ENCODE assay signal across 15 cellular contexts in the genomic region with DNA sequence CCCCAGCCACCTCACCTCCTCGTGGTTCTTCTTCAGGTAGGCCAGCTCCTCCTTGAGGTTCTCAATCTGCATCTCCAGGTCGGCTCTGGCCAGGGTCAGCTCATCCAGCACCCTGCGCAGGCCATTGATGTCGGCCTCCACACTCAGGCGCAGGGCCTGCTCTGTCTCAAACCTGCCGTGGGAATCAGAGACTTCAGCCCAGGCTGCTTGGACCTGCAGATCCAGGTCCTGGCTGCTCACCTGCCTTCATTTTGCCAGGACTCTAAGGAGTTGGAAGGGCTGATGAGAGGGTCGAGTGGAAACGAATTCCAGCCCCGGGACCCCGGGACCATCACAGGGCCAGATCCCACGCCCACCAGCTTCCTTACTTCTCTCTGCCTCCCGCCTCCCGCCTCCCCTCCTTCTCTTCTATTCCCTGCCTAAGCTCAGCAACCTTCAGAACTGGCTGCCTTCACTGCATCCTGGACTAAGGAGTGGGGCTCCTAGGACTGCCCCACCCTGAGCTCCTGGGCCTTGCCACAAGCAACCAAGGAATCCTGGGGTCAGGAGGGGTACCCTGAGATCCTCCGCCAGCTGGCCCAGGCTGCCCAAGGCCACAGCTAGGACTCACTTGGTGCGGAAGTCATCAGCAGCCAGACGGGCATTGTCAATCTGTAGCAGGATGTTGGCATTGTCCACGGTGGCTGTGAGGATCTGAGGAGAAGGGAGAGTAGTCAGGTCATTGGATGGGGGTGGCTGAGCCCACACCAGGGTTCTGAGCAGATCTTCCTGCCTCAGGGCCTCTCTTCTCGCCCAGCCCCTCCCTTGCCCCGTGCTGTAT. TPM values are rescaled to one million over a fixed set of nuclear protein-coding genes. Genes with fewer than 3 reads are reported as not detected.
"Had no signal": no experiment of that assay in that cellular context is flagged by ENCODE, and none has a peak within 500 bp of the region (broad histone marks: within the 10 kb centered on the region; RNA-seq: fewer than 3 reads in every experiment).

No MANE protein-coding gene starts in this region.

RNA-seq across cellular contexts. Expression of gene KRT17, which starts 1.8 kb away (rescaled TPM):
- total RNA-seq: activated T-cell treated with anti-CD3 and anti-CD28 coated beads, Interleukin-2, amount 50 U/mL, for 4 hours; cardiac muscle cell; left ventricle myocardium superior; mucosa of gallbladder; naive thymus-derived CD8-positive, alpha-beta T cell; right atrium auricular region; T-helper 17 cell had no signal
- polyA plus RNA-seq: naive thymus-derived CD8-positive, alpha-beta T cell had no signal

RNA-seq across cellular contexts. Expression of gene KRT16, which starts 10.0 kb away (rescaled TPM):
- total RNA-seq: activated T-cell treated with anti-CD3 and anti-CD28 coated beads, Interleukin-2, amount 50 U/mL, for 4 hours; cardiac muscle cell; dermis microvascular lymphatic vessel endothelial cell; frontal cortex; left ventricle myocardium superior; mucosa of gallbladder; naive thymus-derived CD8-positive, alpha-beta T cell; progenitor cell of endocrine pancreas; T-helper 17 cell; testis had no signal
- polyA plus RNA-seq: naive thymus-derived CD8-positive, alpha-beta T cell had no signal

RNA-seq across cellular contexts. Expression of gene KRT14, which starts 35.9 kb away (rescaled TPM):
- total RNA-seq: activated T-cell treated with anti-CD3 and anti-CD28 coated beads, Interleukin-2, amount 50 U/mL, for 4 hours; cardiac muscle cell; dermis microvascular lymphatic vessel endothelial cell; epithelial cell of proximal tubule; frontal cortex; left ventricle myocardium superior; naive thymus-derived CD8-positive, alpha-beta T cell; progenitor cell of endocrine pancreas; T-helper 17 cell had no signal
- polyA plus RNA-seq: naive thymus-derived CD8-positive, alpha-beta T cell had no signal

RNA-seq across cellular contexts. Expression of gene KRT9, which starts 50.7 kb away (rescaled TPM):
- total RNA-seq: activated T-cell treated with anti-CD3 and anti-CD28 coated beads, Interleukin-2, amount 50 U/mL, for 4 hours; cardiac muscle cell; dermis microvascular lymphatic vessel endothelial cell; epithelial cell of proximal tubule; frontal cortex; left ventricle myocardium superior; mucosa of gallbladder; naive thymus-derived CD8-positive, alpha-beta T cell; progenitor cell of endocrine pancreas; right atrium auricular region; stomach; T-helper 17 cell; ureter had no signal
- polyA plus RNA-seq: adipose tissue; cardiac muscle cell; naive thymus-derived CD8-positive, alpha-beta T cell; stomach had no signal
